ENCODE assay signal across 17 cellular contexts in the genomic region with DNA sequence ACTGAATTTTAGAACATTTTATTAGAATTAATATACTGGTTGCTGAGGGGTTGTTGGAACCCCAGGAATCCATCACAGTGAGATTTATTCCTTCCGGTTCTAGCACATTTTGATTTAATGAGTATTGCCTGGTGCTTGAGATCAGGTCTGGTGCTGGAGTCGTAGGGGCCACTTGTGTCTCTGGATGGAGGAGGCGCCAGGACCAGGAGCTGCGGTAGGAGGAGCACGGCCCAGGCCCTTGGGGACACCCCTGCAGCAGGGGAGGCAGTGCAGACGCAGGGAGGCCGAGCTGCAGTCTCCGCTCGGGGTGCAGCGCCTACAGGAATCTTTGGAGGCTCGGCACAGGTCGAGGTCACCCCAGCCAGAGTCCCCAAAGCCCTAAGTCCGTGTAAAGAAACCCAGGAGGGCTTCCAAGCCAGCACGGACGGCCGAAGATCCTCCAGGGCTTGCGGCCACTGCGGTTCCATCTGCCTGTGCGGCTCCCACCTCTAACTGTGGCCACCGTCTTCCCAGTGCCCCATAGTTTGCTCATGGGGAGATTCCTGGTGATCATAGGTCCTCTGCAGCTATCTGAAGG.
A peak's percentile ranks its signal among the peaks of the same experiment; 100 is the strongest.
DNase-seq lines count a peak whose midpoint lies in the region; ATAC-seq and TF ChIP-seq lines count a peak whose summit lies in the region.
"Had no signal": no experiment of that assay in that cellular context is flagged by ENCODE, and none has a peak within 500 bp of the region (broad histone marks: within the 10 kb centered on the region; RNA-seq: fewer than 3 reads in every experiment).

No MANE protein-coding gene starts in this region.

- H3K4me3 ChIP-seq in SK-N-SH (ENCODE audit: low read depth in 2 of 2, low read length in 1 of 2) = no peak overlapping the region
- peak overlapping the region in 1 of 2 experiments; percentile 16 for H3K4me3 ChIP-seq in mesenchymal stem cell (ENCODE audit: insufficient read depth in 1 of 2, low read depth in 1 of 2, low read length in 2 of 2)
- H3K4me3 ChIP-seq in suprapubic skin = no peak overlapping the region
- no peak overlapping the region for H3K4me3 ChIP-seq in prostate gland
- H3K4me3 ChIP-seq: heart left ventricle, testis had no signal

- no peak overlapping the region for H4K5ac ChIP-seq in H9 (ENCODE audit: insufficient read length, low read depth, low read length)

- no peaks in the 10 kb centered on the region for H4K20me1 ChIP-seq in H9 (ENCODE audit: control insufficient read depth, insufficient read depth, insufficient read length)
- H4K20me1 ChIP-seq in SK-N-SH (ENCODE audit: insufficient read depth) = no peaks in the 10 kb centered on the region

- H2AFZ ChIP-seq in H9 (ENCODE audit: low read length) (no peak overlapping the region), SK-N-SH (ENCODE audit: low read depth) (no peak overlapping the region), mesenchymal stem cell (ENCODE audit: low read depth, low read length) (no peak overlapping the region)

- H4K8ac ChIP-seq in H9 (replicated peaks; ENCODE audit: insufficient read length, low read depth, low read length) (no peak overlapping the region), mesenchymal stem cell (ENCODE audit: low read length) (peak overlapping the region; percentile 79)

- intact Hi-C loops in prostate gland (cut with DNase I) = no loop called here

- H3K9me3 ChIP-seq in H9 (ENCODE audit: control insufficient read depth, low read depth, low read length) = no peaks in the 10 kb centered on the region
- no peaks in the 10 kb centered on the region for H3K9me3 ChIP-seq in SK-N-SH
- no peaks in the 10 kb centered on the region for H3K9me3 ChIP-seq in mesenchymal stem cell (ENCODE audit: control insufficient read depth, low read length)
- H3K9me3 ChIP-seq in suprapubic skin = no peaks in the 10 kb centered on the region
- no peaks in the 10 kb centered on the region for H3K9me3 ChIP-seq in prostate gland
- H3K9me3 ChIP-seq: heart left ventricle, testis had no signal

- H3K79me2 ChIP-seq in H9 (ENCODE audit: insufficient read depth, low read length) (no peaks in the 10 kb centered on the region), SK-N-SH (ENCODE audit: insufficient read depth) (no peaks in the 10 kb centered on the region)

- no peak overlapping the region for H4K91ac ChIP-seq in H9 (ENCODE audit: insufficient read length, low read depth, low read length)
- peak overlapping the region; percentile 91 for H4K91ac ChIP-seq in mesenchymal stem cell (ENCODE audit: low read length)

- H3K79me1 ChIP-seq in H9 (ENCODE audit: insufficient read depth, low read depth, low read length, poor library complexity, severe bottlenecking) = no peaks in the 10 kb centered on the region
- no peaks in the 10 kb centered on the region for H3K79me1 ChIP-seq in mesenchymal stem cell (replicated peaks; ENCODE audit: low read length, poor library complexity, severe bottlenecking)

- H3T11ph ChIP-seq in H9 (ENCODE audit: low read length) = no peak overlapping the region

- peaks cover 9 to 16% of the 10 kb centered on the region in 2 experiments for H3K9me3 Mint-ChIP-seq in H9
- H3K9me3 Mint-ChIP-seq: activated T-helper 1 cell treated with anti-CD3 and anti-CD28 coated beads, Interleukin-12 subunit alpha, Interleukin-12 subunit beta, Interleukin-2, Interleukin-4 antibody, amounts not matched to agents 30 ng/mL and 10 ng/mL and 1 ng/mL, durations not matched to agents 14 hours and 24 hours and 36 hours had no signal

- no peak overlapping the region for H3K56ac ChIP-seq in H9 (ENCODE audit: insufficient read length, low read depth, low read length)

- H2BK20ac ChIP-seq in H9 (ENCODE audit: low read depth, low read length, poor library complexity, severe bottlenecking) = peak overlapping the region; percentile 90

- POLR2A ChIA-PET in SK-N-SH (lab: Yijun Ruan, JAX) = no interaction called here

- no peak for TF ChIP-seq RAD21 in SK-N-SH (IDR thresholded peaks at IDR 0.05; ENCODE audit: low read length)

- H3K14ac ChIP-seq in H9 (ENCODE audit: insufficient read depth, low read length) (no peak overlapping the region), mesenchymal stem cell (ENCODE audit: low read length in 2 of 2) (peak overlapping the region in 1 of 2 experiments; percentile 64)

- H3K27ac Mint-ChIP-seq in H9 = no peak overlapping the region
- H3K27ac Mint-ChIP-seq: activated naive CD8-positive, alpha-beta T cell; activated T-helper 1 cell treated with anti-CD3 and anti-CD28 coated beads, Interleukin-12 subunit alpha, Interleukin-12 subunit beta, Interleukin-2, Interleukin-4 antibody, amounts not matched to agents 30 ng/mL and 10 ng/mL and 1 ng/mL, durations not matched to agents 14 hours and 24 hours and 36 hours; CD8-positive, alpha-beta memory T cell; stimulated activated memory B cell treated with anti-CD40 and anti-IgM and Interleukin-4, amounts not matched to agents 10 μg/mL and 1 μg/mL and 100 μg/mL, for 72 hours had no signal

- H3K9ac ChIP-seq in H9 (ENCODE audit: extremely low read depth, insufficient read length, low read length) (no peak overlapping the region), SK-N-SH (no peak overlapping the region), mesenchymal stem cell (ENCODE audit: low read length) (peak overlapping the region; percentile 75)

- peaks cover 5% of the 10 kb centered on the region for H3F3A ChIP-seq in SK-N-SH (replicated peaks; ENCODE audit: insufficient read depth)

- DNase-seq in H9 (no peak), SK-N-SH (no peak), mesenchymal stem cell (no peak), suprapubic skin (ENCODE audit: low spot score in 2 of 2) (peak; percentile 43 to 76), prostate gland (ENCODE audit: low spot score) (no peak), DMS153 (lab: John Stamatoyannopoulos, UW) (no peak), HPDE6-E6E7 (ENCODE audit: extremely low spot score) (no peak)
- DNase-seq: activated CD4-positive, alpha-beta T cell treated with anti-CD3 and anti-CD28 coated beads for 1 hour; CD8-positive, alpha-beta memory T cell; NCI-H1092 had no signal

- peaks cover 0 to 6% (median 0%) of the 10 kb centered on the region in 3 experiments; a peak in 2 of 7 replicates for H3K36me3 Mint-ChIP-seq in H9 (ENCODE audit: insufficient read depth in 1 of 3, low read depth in 3 of 3)
- H3K36me3 Mint-ChIP-seq: stimulated activated memory B cell treated with anti-CD40 and anti-IgM and Interleukin-4, amounts not matched to agents 10 μg/mL and 1 μg/mL and 100 μg/mL, for 72 hours had no signal

- no peaks in the 10 kb centered on the region for H3K9me2 ChIP-seq in SK-N-SH

- no peak overlapping the region for H3K4me3 Mint-ChIP-seq in H9
- H3K4me3 Mint-ChIP-seq: activated naive CD8-positive, alpha-beta T cell; activated T-helper 1 cell treated with anti-CD3 and anti-CD28 coated beads, Interleukin-12 subunit alpha, Interleukin-12 subunit beta, Interleukin-2, Interleukin-4 antibody, amounts not matched to agents 30 ng/mL and 10 ng/mL and 1 ng/mL, durations not matched to agents 14 hours and 24 hours and 36 hours; CD8-positive, alpha-beta memory T cell; stimulated activated memory B cell treated with anti-CD40 and anti-IgM and Interleukin-4, amounts not matched to agents 10 μg/mL and 1 μg/mL and 100 μg/mL, for 72 hours had no signal

- no peak for ATAC-seq in GM19324 (IDR thresholded peaks at IDR 0.05; ENCODE audit: low FRiP score, unreplicated experiment)
- ATAC-seq: heart left ventricle; left ventricle myocardium superior; stimulated activated memory B cell treated with anti-CD40 and anti-IgM and Interleukin-4, amounts not matched to agents 10 μg/mL and 1 μg/mL and 100 μg/mL, for 72 hours had no signal

- peaks cover 4% of the 10 kb centered on the region for H3K27me3 Mint-ChIP-seq in H9 (ENCODE audit: low read depth)

- no peak for TF ChIP-seq CTCF in H9 (conservative IDR thresholded peaks at IDR 0.05)
- no peak for TF ChIP-seq CTCF in SK-N-SH (IDR thresholded peaks at IDR 0.05)
- no peak for TF ChIP-seq CTCF in suprapubic skin (IDR thresholded peaks at IDR 0.05)
- no peak for TF ChIP-seq CTCF in prostate gland (IDR thresholded peaks at IDR 0.05)

- WGBS in H9 (ENCODE audit: extremely low coverage, insufficient read length, low lambda C conversion rate) = no CpG with 5 or more reads among the region's 20 CpGs
- WGBS in SK-N-SH (ENCODE audit: low lambda C conversion rate) = 82% methylated on average over 14 of the region's 20 CpGs
- 87% methylated on average over 20 of the region's 20 CpGs for WGBS in mesenchymal stem cell
- 82% methylated on average over 12 of the region's 20 CpGs for WGBS in suprapubic skin
- WGBS in prostate gland = 89% methylated on average over 20 of the region's 20 CpGs

- H2BK5ac ChIP-seq in H9 (ENCODE audit: insufficient read length, low read length) = no peak overlapping the region
- peak overlapping the region; percentile 59 for H2BK5ac ChIP-seq in mesenchymal stem cell (ENCODE audit: low read depth, low read length, poor library complexity, severe bottlenecking)

- H3K4me2 ChIP-seq in H9 (ENCODE audit: insufficient read depth, insufficient read length, low read length) (no peak overlapping the region), SK-N-SH (0 out of 2 replicates have a peak overlapping the region, but pooled peaks have one; percentile 32), mesenchymal stem cell (ENCODE audit: low read length, poor library complexity, severe bottlenecking) (peak overlapping the region; percentile 12)

- H3K36me3 ChIP-seq in SK-N-SH (replicated peaks in 1 of 2; ENCODE audit: control insufficient read depth in 1 of 2, insufficient read depth in 2 of 2, low read length in 1 of 2) = no peaks in the 10 kb centered on the region
- H3K36me3 ChIP-seq in mesenchymal stem cell (ENCODE audit: control insufficient read depth in 1 of 2, insufficient read depth in 2 of 2, low read depth in 1 of 2, low read length in 2 of 2) = peaks cover 0 to 3% of the 10 kb centered on the region in 2 experiments
- H3K36me3 ChIP-seq in suprapubic skin = no peaks in the 10 kb centered on the region
- no peaks in the 10 kb centered on the region for H3K36me3 ChIP-seq in prostate gland
- H3K36me3 ChIP-seq: heart left ventricle had no signal

- H3K27me3 ChIP-seq in H9 (ENCODE audit: insufficient read depth, low read length) = no peaks in the 10 kb centered on the region
- no peaks in the 10 kb centered on the region for H3K27me3 ChIP-seq in SK-N-SH (ENCODE audit: insufficient read depth)
- no peaks in the 10 kb centered on the region for H3K27me3 ChIP-seq in mesenchymal stem cell (ENCODE audit: control insufficient read depth in 1 of 2, insufficient read depth in 1 of 2, low read length in 2 of 2)
- no peaks in the 10 kb centered on the region for H3K27me3 ChIP-seq in suprapubic skin
- H3K27me3 ChIP-seq in prostate gland (replicated peaks; ENCODE audit: insufficient read depth) = no peaks in the 10 kb centered on the region
- H3K27me3 ChIP-seq: heart left ventricle, testis had no signal

- H2BK12ac ChIP-seq in H9 (ENCODE audit: insufficient read length, low read depth, low read length) (no peak overlapping the region), mesenchymal stem cell (ENCODE audit: low read length in 2 of 2) (peak overlapping the region; percentile 75 to 99)

- H3K23ac ChIP-seq in H9 (ENCODE audit: insufficient read length, low read depth, low read length) (no peak overlapping the region), mesenchymal stem cell (ENCODE audit: low read length in 2 of 2) (no peak overlapping the region)

- H3K4ac ChIP-seq in H9 (ENCODE audit: low read depth, low read length) (no peak overlapping the region), mesenchymal stem cell (ENCODE audit: low read depth in 1 of 2, low read length in 2 of 2) (peak overlapping the region; percentile 54 to 76)

- TF ChIP-seq EP300 in SK-N-SH (IDR thresholded peaks at IDR 0.05; ENCODE audit: borderline replicate concordance in 1 of 2, low read depth in 1 of 2, low read length in 1 of 2) (no peak), suprapubic skin (IDR thresholded peaks at IDR 0.05) (no peak)

- TF ChIP-seq POLR2A in suprapubic skin (IDR thresholded peaks at IDR 0.05) = no peak
- TF ChIP-seq POLR2A in prostate gland (IDR thresholded peaks at IDR 0.05) = no peak

- H2BK120ac ChIP-seq in H9 (ENCODE audit: low read depth, low read length, poor library complexity, severe bottlenecking) = no peak overlapping the region
- peak overlapping the region; percentile 95 for H2BK120ac ChIP-seq in mesenchymal stem cell (ENCODE audit: low read depth, low read length)

- H2AK5ac ChIP-seq in H9 (ENCODE audit: insufficient read length, low read length) (no peak overlapping the region), mesenchymal stem cell (ENCODE audit: low read length, severe bottlenecking) (peak overlapping the region; percentile 94)

- H3K4me1 Mint-ChIP-seq in H9 = no peaks in the 10 kb centered on the region
- H3K4me1 Mint-ChIP-seq: stimulated activated memory B cell treated with anti-CD40 and anti-IgM and Interleukin-4, amounts not matched to agents 10 μg/mL and 1 μg/mL and 100 μg/mL, for 72 hours had no signal

- H3K18ac ChIP-seq in H9 (ENCODE audit: insufficient read length, low read depth, low read length) (no peak overlapping the region), mesenchymal stem cell (ENCODE audit: low read depth in 1 of 2, low read length in 2 of 2) (peak overlapping the region; percentile 71 to 80)

- CTCF ChIA-PET in SK-N-SH (lab: Yijun Ruan, JAX) = no interaction called here

- H3K23me2 ChIP-seq in H9 (ENCODE audit: insufficient read length, low read depth, low read length, poor library complexity, severe bottlenecking) = no peaks in the 10 kb centered on the region

- H3K4me1 ChIP-seq in H9 (ENCODE audit: insufficient read depth, low read length) = no peaks in the 10 kb centered on the region
- peaks cover 0 to 14% of the 10 kb centered on the region in 2 experiments; a peak in 2 of 4 replicates for H3K4me1 ChIP-seq in SK-N-SH (ENCODE audit: control insufficient read depth in 1 of 2, insufficient read depth in 2 of 2, low read depth in 1 of 2, low read length in 1 of 2)
- H3K4me1 ChIP-seq in mesenchymal stem cell (ENCODE audit: control insufficient read depth, insufficient read depth, low read depth, low read length) = peaks cover 13% of the 10 kb centered on the region
- H3K4me1 ChIP-seq in suprapubic skin = peaks cover 30% of the 10 kb centered on the region
- no peaks in the 10 kb centered on the region for H3K4me1 ChIP-seq in prostate gland (replicated peaks)

- H3K27ac ChIP-seq in H9 (ENCODE audit: insufficient read length, low read depth, low read length) = no peak overlapping the region
- no peak overlapping the region for H3K27ac ChIP-seq in SK-N-SH (ENCODE audit: low read depth in 2 of 2, low read length in 1 of 2)
- peak overlapping the region; percentile 74 for H3K27ac ChIP-seq in mesenchymal stem cell (ENCODE audit: low read length, poor library complexity, severe bottlenecking)
- H3K27ac ChIP-seq in suprapubic skin = no peak overlapping the region
- no peak overlapping the region for H3K27ac ChIP-seq in prostate gland
- H3K27ac ChIP-seq: testis had no signal

- no peak overlapping the region for H2BK15ac ChIP-seq in H9 (ENCODE audit: low read depth, low read length)
- peak overlapping the region; percentile 83 for H2BK15ac ChIP-seq in mesenchymal stem cell (ENCODE audit: low read depth, poor library complexity, severe bottlenecking)

Comparison
In these comparisons a context has a peak if more than half of its experiments do, and no peak if none do; other contexts are left out.
1. DNase-seq: peak in suprapubic skin (2 of 2); none in H9 (single experiment), SK-N-SH (single experiment), mesenchymal stem cell (single experiment), prostate gland (single experiment), DMS153 (single experiment) and HPDE6-E6E7 (single experiment).